ENCODE assay signal across 8 cellular contexts in the genomic region with DNA sequence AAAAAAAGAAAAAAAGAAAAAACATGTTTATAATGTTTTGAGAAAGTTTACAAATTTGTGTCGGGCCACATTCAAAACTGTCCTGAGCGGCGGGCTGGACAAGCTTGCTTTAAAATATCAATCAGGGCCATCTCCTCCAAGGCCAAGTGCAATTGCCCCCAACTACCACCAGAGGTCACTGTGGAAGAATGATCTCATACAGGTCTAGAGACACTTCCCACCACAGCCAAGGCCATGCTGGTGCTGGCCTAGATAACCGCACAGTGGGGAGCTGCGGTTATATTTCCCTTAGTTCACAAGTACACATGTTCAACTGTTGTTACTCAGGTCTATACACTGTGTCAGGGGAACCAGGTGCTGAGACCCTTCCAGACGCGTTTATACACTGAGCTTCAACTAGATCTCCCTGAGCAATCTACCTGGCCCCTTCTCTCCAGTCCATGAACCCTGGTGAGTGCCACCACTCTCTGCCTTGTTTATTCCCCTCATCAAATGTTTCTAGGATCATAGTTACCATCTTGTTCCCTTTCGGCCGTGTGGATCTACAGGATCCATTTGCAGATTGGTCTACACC.
A peak's percentile ranks its signal among the peaks of the same experiment; 100 is the strongest.
DNase-seq lines count a peak whose midpoint lies in the region; ATAC-seq and TF ChIP-seq lines count a peak whose summit lies in the region.

No MANE protein-coding gene starts in this region.

- no peak overlapping the region for H3K27ac Mint-ChIP-seq in CD4-positive, alpha-beta memory T cell

- intact Hi-C loops in CD4-positive, alpha-beta memory T cell (cut with micrococcal nuclease), result no loop called here
- intact Hi-C loops in Panc1 (cut with micrococcal nuclease; ENCODE audit: unreplicated experiment), result no loop called here

- no peak overlapping the region for H3K27ac ChIP-seq in CD4-positive, alpha-beta memory T cell (ENCODE audit: low read depth, low read length)
- H3K27ac ChIP-seq in Panc1 (ENCODE audit: low read length), result no peak overlapping the region

- H3K36me3 Mint-ChIP-seq in CD4-positive, alpha-beta memory T cell, result no peaks in the 10 kb centered on the region

- no peaks in the 10 kb centered on the region for H3K9me3 ChIP-seq in CD4-positive, alpha-beta memory T cell (ENCODE audit: control insufficient read depth in 1 of 2, low read length in 2 of 2)
- no peaks in the 10 kb centered on the region for H3K9me3 ChIP-seq in Panc1 (ENCODE audit: control insufficient read depth, insufficient read depth, low read depth, low read length)

- no peaks in the 10 kb centered on the region for H3K4me1 ChIP-seq in CD4-positive, alpha-beta memory T cell (ENCODE audit: insufficient read depth, low read length)
- H3K4me1 ChIP-seq in Panc1 (ENCODE audit: control insufficient read depth, insufficient read depth, low read length), result no peaks in the 10 kb centered on the region

- POLR2A ChIA-PET in CD4-positive, alpha-beta memory T cell (lab: Charles Lee; ENCODE audit: partially characterized antibody), result no interaction called here
- POLR2A ChIA-PET in HEK293T (lab: Yijun Ruan, JAX) (no interaction called here), Panc1 (lab: Charles Lee) (no interaction called here)

- peaks cover 5 to 32% of the 10 kb centered on the region in 2 donors for H3K27me3 Mint-ChIP-seq in CD4-positive, alpha-beta memory T cell

- ATAC-seq in Panc1 (peak; percentile 91), GM21528 (IDR thresholded peaks at IDR 0.05; ENCODE audit: low FRiP score, unreplicated experiment) (no peak), HG02610 (IDR thresholded peaks at IDR 0.05; ENCODE audit: unreplicated experiment) (no peak)

- DNase-seq in CD4-positive, alpha-beta memory T cell, result peak; percentile 22 to 55 (median 35)
- peak; percentile 56 for DNase-seq in HEK293T (ENCODE audit: extremely low spot score)
- peak; percentile 48 for DNase-seq in Panc1 (ENCODE audit: low read depth, low spot score)
- peak; percentile 16 for DNase-seq in activated effector memory CD4-positive, alpha-beta T cell treated with Interleukin-2 at 50 U/mL for 16 hours
- DNase-seq in glomerular visceral epithelial cell (ENCODE audit: extremely low spot score), result peak; percentile 38
- peak; percentile 26 for DNase-seq in renal cortical epithelial cell (ENCODE audit: low read depth)

- peak; percentile 90 for TF ChIP-seq CTCF in Panc1 (IDR thresholded peaks at IDR 0.05)

- peaks cover 0 to 6% (median 1%) of the 10 kb centered on the region in 8 donors for H3K9me3 Mint-ChIP-seq in CD4-positive, alpha-beta memory T cell

- no peaks in the 10 kb centered on the region for H3K27me3 ChIP-seq in CD4-positive, alpha-beta memory T cell (ENCODE audit: insufficient read depth, low read length)
- no peaks in the 10 kb centered on the region for H3K27me3 ChIP-seq in Panc1 (ENCODE audit: control insufficient read depth, insufficient read depth, low read length)

- no peaks in the 10 kb centered on the region for H3K4me1 Mint-ChIP-seq in CD4-positive, alpha-beta memory T cell

- no peak overlapping the region for H3K4me3 ChIP-seq in CD4-positive, alpha-beta memory T cell (ENCODE audit: low read length in 2 of 2)
- H3K4me3 ChIP-seq in Panc1 (ENCODE audit: low read depth in 2 of 2, low read length in 2 of 2), result no peak overlapping the region

- no peak overlapping the region for H3K4me3 Mint-ChIP-seq in CD4-positive, alpha-beta memory T cell

- CTCF ChIA-PET in CD4-positive, alpha-beta memory T cell (lab: Charles Lee; ENCODE audit: partially characterized antibody), result interaction anchor here (0.8 to 3.1 kb wide), 14 partner anchors 8 to 535 kb away, joined by 3 to 16 read pairs (median 5); no protein-coding TSS in a partner anchor
- CTCF ChIA-PET in HEK293T (lab: Yijun Ruan, JAX) (interaction anchor here (0.5 to 1.7 kb wide), 9 partner anchors 9 to 906 kb away, joined by 3 to 20 read pairs (median 4); a partner anchor contains a TSS), Panc1 (lab: Charles Lee) (interaction anchor here (0.5 to 2.2 kb wide), 7 partner anchors 13 to 504 kb away, joined by 3 to 23 read pairs (median 4); no protein-coding TSS in a partner anchor)

- no peaks in the 10 kb centered on the region for H3K36me3 ChIP-seq in CD4-positive, alpha-beta memory T cell (ENCODE audit: insufficient read depth, low read length)
- no peaks in the 10 kb centered on the region for H3K36me3 ChIP-seq in Panc1 (ENCODE audit: control insufficient read depth, insufficient read depth, low read length)

- no TSS peak for BruUV-seq in Panc1 (replicated peaks; lab: Mats Ljungman, UMichigan)

- in situ Hi-C loops in Panc1 (cut with HindIII; ENCODE audit: low pct_unique_long_range_greater_than_20kb, low sequenced_read_pairs), result no loop called here

TF ChIP-seq in HEK293T, 16 proteins besides CTCF, POLR2A, EP300 and RAD21:
- TF ChIP-seq NFRKB (IDR thresholded peaks at IDR 0.05), result no peak
- no peak for TF ChIP-seq FOXM1 (IDR thresholded peaks at IDR 0.05; ENCODE audit: borderline replicate concordance)
- no peak for TF ChIP-seq ARNT (IDR thresholded peaks at IDR 0.05)
- TF ChIP-seq L3MBTL2 (conservative IDR thresholded peaks at IDR 0.05), result no peak
- no peak for TF ChIP-seq SP1 (IDR thresholded peaks at IDR 0.05)
- TF ChIP-seq FOXK2 (IDR thresholded peaks at IDR 0.05), result no peak
- TF ChIP-seq ZNF384 (IDR thresholded peaks at IDR 0.05), result no peak
- TF ChIP-seq BHLHE40 (IDR thresholded peaks at IDR 0.05; ENCODE audit: borderline replicate concordance), result no peak
- no peak for TF ChIP-seq TARDBP (IDR thresholded peaks at IDR 0.05)
- TF ChIP-seq, protein P1, sequence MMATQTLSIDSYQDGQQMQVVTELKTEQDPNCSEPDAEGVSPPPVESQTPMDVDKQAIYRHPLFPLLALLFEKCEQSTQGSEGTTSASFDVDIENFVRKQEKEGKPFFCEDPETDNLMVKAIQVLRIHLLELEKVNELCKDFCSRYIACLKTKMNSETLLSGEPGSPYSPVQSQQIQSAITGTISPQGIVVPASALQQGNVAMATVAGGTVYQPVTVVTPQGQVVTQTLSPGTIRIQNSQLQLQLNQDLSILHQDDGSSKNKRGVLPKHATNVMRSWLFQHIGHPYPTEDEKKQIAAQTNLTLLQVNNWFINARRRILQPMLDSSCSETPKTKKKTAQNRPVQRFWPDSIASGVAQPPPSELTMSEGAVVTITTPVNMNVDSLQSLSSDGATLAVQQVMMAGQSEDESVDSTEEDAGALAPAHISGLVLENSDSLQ (IDR thresholded peaks at IDR 0.05), result no peak
